8 cellular contexts compared by ENCODE assay signal in the genomic region with DNA sequence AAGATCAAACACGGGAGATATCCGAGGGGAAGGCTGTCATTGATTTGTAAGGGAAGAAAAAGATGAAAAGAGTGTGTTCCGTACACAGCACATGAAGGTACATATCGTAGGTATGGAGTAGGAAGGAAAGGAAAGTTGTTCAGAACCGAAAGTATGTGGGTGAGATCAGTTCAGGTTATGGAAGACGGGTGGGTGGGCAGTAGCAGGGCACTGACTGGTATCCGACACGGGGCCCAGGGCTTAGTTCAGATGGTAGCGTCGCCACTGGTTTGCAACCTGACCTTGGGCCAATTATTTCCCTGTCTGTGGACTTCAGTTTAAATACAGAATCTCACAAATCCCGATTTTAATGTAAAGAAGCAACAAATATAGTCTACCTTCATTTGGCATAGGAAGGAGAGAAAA. TPM values are rescaled to one million over a fixed set of nuclear protein-coding genes. Genes with fewer than 3 reads are reported as not detected.
DNase-seq lines count a peak whose midpoint lies in the region; TF ChIP-seq lines count a peak whose summit lies in the region.

No MANE protein-coding gene starts in this region.

- peak overlapping the region; percentile 89 for H3K4me3 Mint-ChIP-seq in T-helper 2 cell treated with Interferon-gamma antibody and Interleukin-4, amounts not matched to agents 5 μg/mL and 100 μg/mL, for 36 hours
- H3K4me3 Mint-ChIP-seq in endothelial cell (ENCODE audit: unreplicated experiment) = peak overlapping the region; percentile 99
- peak overlapping the region; percentile 88 to 94 (median 94) for H3K4me3 Mint-ChIP-seq in nephron

- H3K27ac Mint-ChIP-seq in T-helper 2 cell treated with Interferon-gamma antibody and Interleukin-4, amounts not matched to agents 5 μg/mL and 100 μg/mL, for 36 hours = peak overlapping the region; percentile 95
- H3K27ac Mint-ChIP-seq in endothelial cell (ENCODE audit: unreplicated experiment) = peak overlapping the region; percentile 100
- peak overlapping the region; percentile 93 to 96 (median 94) for H3K27ac Mint-ChIP-seq in nephron

- peaks cover 9 to 13% of the 10 kb centered on the region in 2 donors for H3K4me1 ChIP-seq in uterus

- peaks cover 3% of the 10 kb centered on the region for H3K27me3 Mint-ChIP-seq in T-helper 2 cell treated with Interferon-gamma antibody and Interleukin-4, amounts not matched to agents 5 μg/mL and 100 μg/mL, for 36 hours (ENCODE audit: low read depth)
- H3K27me3 Mint-ChIP-seq in endothelial cell (ENCODE audit: unreplicated experiment) (peaks cover 30% of the 10 kb centered on the region), nephron (ENCODE audit: low read depth) (no peaks in the 10 kb centered on the region)

- H3K4me3 ChIP-seq in H7 (ENCODE audit: insufficient read depth, low read depth, low read length) (peak overlapping the region; percentile 71), uterus (peak overlapping the region; percentile 64 to 95)

- peaks cover 43% of the 10 kb centered on the region for H3K4me1 Mint-ChIP-seq in T-helper 2 cell treated with Interferon-gamma antibody and Interleukin-4, amounts not matched to agents 5 μg/mL and 100 μg/mL, for 36 hours (ENCODE audit: low read depth)
- H3K4me1 Mint-ChIP-seq in endothelial cell (ENCODE audit: unreplicated experiment) (peaks cover 61% of the 10 kb centered on the region), nephron (peaks cover 61% of the 10 kb centered on the region)

- TF ChIP-seq CTCF in endothelial cell (IDR thresholded peaks at IDR 0.05; ENCODE audit: unreplicated experiment) = no peak
- no peak for TF ChIP-seq CTCF in nephron (IDR thresholded peaks at IDR 0.05; ENCODE audit: unreplicated experiment in 3 of 3)
- no peak for TF ChIP-seq CTCF in uterus (IDR thresholded peaks at IDR 0.05)

- intact Hi-C loops in uterus (cut with DNase I; ENCODE audit: low total_unique reads) = no loop called here

- no peaks in the 10 kb centered on the region for H3K9me3 ChIP-seq in uterus

- no peaks in the 10 kb centered on the region for H3K36me3 ChIP-seq in H7 (replicated peaks; ENCODE audit: control insufficient read depth, insufficient read depth, low read length)
- no peaks in the 10 kb centered on the region for H3K36me3 ChIP-seq in uterus

- no peak for TF ChIP-seq POLR2A in uterus (IDR thresholded peaks at IDR 0.05)

- no peak for DNase-seq in H7
- DNase-seq in T-helper 2 cell treated with Interferon-gamma antibody and Interleukin-4, amounts not matched to agents 5 μg/mL and 100 μg/mL, for 36 hours (ENCODE audit: low spot score) = peak; percentile 14
- no peak for DNase-seq in endothelial cell (ENCODE audit: low spot score)
- DNase-seq in uterus = no peak
- DNase-seq in SIG-M5 (lab: John Stamatoyannopoulos, UW) = no peak
- no peak for DNase-seq in cerebellar nuclear complex (lab: John Stamatoyannopoulos, UW)
- no peak for DNase-seq in iPS-NIHi7 (ENCODE audit: extremely low spot score)

- peaks cover 21% of the 10 kb centered on the region for H3K36me3 Mint-ChIP-seq in T-helper 2 cell treated with Interferon-gamma antibody and Interleukin-4, amounts not matched to agents 5 μg/mL and 100 μg/mL, for 36 hours (ENCODE audit: low read depth)
- H3K36me3 Mint-ChIP-seq in endothelial cell (ENCODE audit: low read depth, unreplicated experiment) (peaks cover 41% of the 10 kb centered on the region), nephron (ENCODE audit: low read depth) (peaks cover 15% of the 10 kb centered on the region)

- H3K27me3 ChIP-seq in H7 (ENCODE audit: control insufficient read depth, insufficient read depth, low read length) (peaks cover 62% of the 10 kb centered on the region), uterus (no peaks in the 10 kb centered on the region)

- H3K27ac ChIP-seq in uterus = peak overlapping the region; percentile 99

- no peaks in the 10 kb centered on the region for H3K9me3 Mint-ChIP-seq in T-helper 2 cell treated with Interferon-gamma antibody and Interleukin-4, amounts not matched to agents 5 μg/mL and 100 μg/mL, for 36 hours
- H3K9me3 Mint-ChIP-seq in endothelial cell (ENCODE audit: unreplicated experiment) = no peaks in the 10 kb centered on the region
- no peaks in the 10 kb centered on the region for H3K9me3 Mint-ChIP-seq in nephron

RNA-seq across cellular contexts. Expression of gene A3GALT2, which starts 27.8 kb away (rescaled TPM):
- total RNA-seq in H7 (2014; rRNA removed; shearing (Covaris generic)) = not detected in 2 replicates
- total RNA-seq in endothelial cell (ENCODE audit: unreplicated experiment) (not detected), uterus (under 1 TPM in 1 of 4 donors, not detected in 3; 0.58 TPM)
